28 cellular contexts compared by ENCODE assay signal in the genomic region with DNA sequence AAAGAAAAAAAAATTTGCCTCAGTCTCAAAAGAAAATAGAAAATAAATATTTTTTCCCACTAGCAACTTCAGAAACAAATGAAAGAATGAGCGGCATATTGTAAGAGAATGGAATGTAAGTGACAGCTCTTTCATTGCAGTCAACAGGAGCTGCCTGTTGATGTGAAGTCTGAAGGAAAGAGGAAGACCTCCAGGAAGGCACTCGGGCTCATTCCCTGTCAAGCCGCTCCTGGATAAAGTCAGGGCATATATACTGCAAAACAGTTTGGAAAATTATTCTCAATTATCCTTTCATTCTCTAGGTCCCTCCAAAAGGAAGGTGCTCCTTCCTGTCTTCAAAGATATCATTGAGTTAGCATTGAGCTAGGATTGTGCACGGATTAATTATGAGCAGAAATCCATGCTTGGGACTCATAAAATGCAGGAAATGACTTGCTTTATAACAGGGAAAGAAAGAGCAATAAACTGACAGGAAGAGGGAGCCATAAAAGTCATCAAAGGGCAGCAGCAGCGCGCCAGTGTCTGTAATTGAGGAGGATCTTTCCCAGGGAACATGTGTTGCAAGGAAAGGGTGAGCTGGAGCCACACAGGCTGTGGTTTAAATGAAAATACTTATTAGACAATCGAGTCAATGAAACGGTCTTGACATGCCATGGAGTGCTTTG.
A peak's percentile ranks its signal among the peaks of the same experiment; 100 is the strongest.
DNase-seq lines count a peak whose midpoint lies in the region; ATAC-seq, FAIRE-seq and TF ChIP-seq lines count a peak whose summit lies in the region.
"Had no signal": no experiment of that assay in that cellular context is flagged by ENCODE, and none has a peak within 500 bp of the region (broad histone marks: within the 10 kb centered on the region; RNA-seq: fewer than 3 reads in every experiment).

No MANE protein-coding gene starts in this region.

- no peaks in the 10 kb centered on the region for H3K27me3 ChIP-seq in neural progenitor cell
- H3K27me3 ChIP-seq: cardiac muscle cell had no signal

- ATAC-seq in GM19467 (IDR thresholded peaks at IDR 0.05; ENCODE audit: unreplicated experiment) (no peak), GM19035 (IDR thresholded peaks at IDR 0.05; ENCODE audit: unreplicated experiment) (no peak)
- ATAC-seq: activated CD8-positive, alpha-beta memory T cell treated with anti-CD3 and anti-CD28 coated beads, Interleukin-2, amount 10 ng/mL, durations not matched to agents 7 days and 5 days; HCT116; left ventricle myocardium superior; stimulated activated effector memory CD8-positive, alpha-beta T cell treated with anti-CD3 and anti-CD28 coated beads, Interleukin-12 subunit alpha, Interleukin-12 subunit beta, amount 100 ng/mL, for 72 hours had no signal

- no peak overlapping the region for H3K4me3 ChIP-seq in AG10803 (ENCODE audit: low read length)
- H3K4me3 ChIP-seq in fibroblast of villous mesenchyme (ENCODE audit: low read depth, low read length): no peak overlapping the region
- no peak overlapping the region for H3K4me3 ChIP-seq in neural progenitor cell
- H3K4me3 ChIP-seq: cardiac muscle cell had no signal

- H3K79me2 ChIP-seq in neural progenitor cell (ENCODE audit: low read depth): no peaks in the 10 kb centered on the region

- TF ChIP-seq CTCF in AG10803 (conservative IDR thresholded peaks at IDR 0.05; ENCODE audit: low read length): no peak
- TF ChIP-seq CTCF in fibroblast of villous mesenchyme (IDR thresholded peaks at IDR 0.05; ENCODE audit: insufficient read depth, low read depth, low read length): no peak
- no peak for TF ChIP-seq CTCF in neural progenitor cell (IDR thresholded peaks at IDR 0.05)

- no peak overlapping the region for H3K4me2 ChIP-seq in neural progenitor cell

- H3K36me3 ChIP-seq in neural progenitor cell: no peaks in the 10 kb centered on the region
- H3K36me3 ChIP-seq: cardiac muscle cell had no signal

- no peaks in the 10 kb centered on the region for H3F3A ChIP-seq in neural progenitor cell (ENCODE audit: low read depth)

- no peaks in the 10 kb centered on the region for H3K36me3 Mint-ChIP-seq in neural progenitor cell
- H3K36me3 Mint-ChIP-seq: activated CD8-positive, alpha-beta memory T cell treated with anti-CD3 and anti-CD28 coated beads, Interleukin-2, amount 10 ng/mL, durations not matched to agents 7 days and 5 days; IgD-negative memory B cell; stimulated activated effector memory CD8-positive, alpha-beta T cell treated with anti-CD3 and anti-CD28 coated beads, Interleukin-12 subunit alpha, Interleukin-12 subunit beta, amount 100 ng/mL, for 72 hours had no signal

- H3K9me3 Mint-ChIP-seq in neural progenitor cell: peaks cover 3% of the 10 kb centered on the region

- no peaks in the 10 kb centered on the region for H3K4me1 ChIP-seq in neural progenitor cell

- H3K27me3 Mint-ChIP-seq in neural progenitor cell (ENCODE audit: insufficient read depth, low read depth): no peaks in the 10 kb centered on the region
- H3K27me3 Mint-ChIP-seq: activated CD8-positive, alpha-beta memory T cell treated with anti-CD3 and anti-CD28 coated beads, Interleukin-2, amount 10 ng/mL, durations not matched to agents 7 days and 5 days; IgD-negative memory B cell; progenitor cell of endocrine pancreas had no signal

- peak overlapping the region; percentile 9 for H3K27ac Mint-ChIP-seq in neural progenitor cell
- H3K27ac Mint-ChIP-seq: activated CD8-positive, alpha-beta memory T cell treated with anti-CD3 and anti-CD28 coated beads, Interleukin-2, amount 10 ng/mL, durations not matched to agents 7 days and 5 days; activated T-helper 1 cell treated with anti-CD3 and anti-CD28 coated beads, Interleukin-12 subunit alpha, Interleukin-12 subunit beta, Interleukin-2, Interleukin-4 antibody, amounts not matched to agents 30 ng/mL and 10 ng/mL and 1 ng/mL, durations not matched to agents 14 hours and 24 hours and 36 hours; IgD-negative memory B cell; progenitor cell of endocrine pancreas; stimulated activated effector memory CD8-positive, alpha-beta T cell treated with anti-CD3 and anti-CD28 coated beads, Interleukin-12 subunit alpha, Interleukin-12 subunit beta, amount 100 ng/mL, for 72 hours had no signal

- peak; percentile 64 for DNase-seq in AG10803 (ENCODE audit: low read depth)
- peak; percentile 55 for DNase-seq in LHCN-M2 (ENCODE audit: low read depth)
- peak; percentile 5 for DNase-seq in fibroblast of villous mesenchyme (ENCODE audit: low read depth)
- no peak for DNase-seq in neural progenitor cell (ENCODE audit: low spot score)
- no peak for DNase-seq in frontal cortex (ENCODE audit: low spot score in 2 of 2)
- no peak for DNase-seq in T-helper 2 cell
- DNase-seq: activated CD4-positive, alpha-beta T cell treated with anti-CD3 and anti-CD28 coated beads, Interleukin-2, amount 50 U/mL, for 1 hour; activated CD8-positive, alpha-beta memory T cell treated with anti-CD3 and anti-CD28 coated beads, Interleukin-2, amount 10 ng/mL, durations not matched to agents 7 days and 5 days; activated naive CD4-positive, alpha-beta T cell treated with anti-CD3 and anti-CD28 coated beads, Interleukin-2, amount 50 U/mL, for 16 hours; C1 segment of cervical spinal cord; Calu3; left ventricle myocardium superior; midbrain; NCI-H2029 treated with DMSO at 0.1 percent for 48 hours; NCI-H226; RPMI8226; small intestine; stimulated activated CD4-positive, alpha-beta T cell treated with anti-CD3 and anti-CD28 coated beads, Interleukin-2, amount 100 ng/mL, for 24 hours; substantia nigra had no signal

- no peak overlapping the region for H3K4me3 Mint-ChIP-seq in neural progenitor cell
- H3K4me3 Mint-ChIP-seq: activated CD8-positive, alpha-beta memory T cell treated with anti-CD3 and anti-CD28 coated beads, Interleukin-2, amount 10 ng/mL, durations not matched to agents 7 days and 5 days; activated T-helper 1 cell treated with anti-CD3 and anti-CD28 coated beads, Interleukin-12 subunit alpha, Interleukin-12 subunit beta, Interleukin-2, Interleukin-4 antibody, amounts not matched to agents 30 ng/mL and 10 ng/mL and 1 ng/mL, durations not matched to agents 14 hours and 24 hours and 36 hours; IgD-negative memory B cell; stimulated activated effector memory CD8-positive, alpha-beta T cell treated with anti-CD3 and anti-CD28 coated beads, Interleukin-12 subunit alpha, Interleukin-12 subunit beta, amount 100 ng/mL, for 72 hours had no signal

- no peaks in the 10 kb centered on the region for H3K4me1 Mint-ChIP-seq in neural progenitor cell
- H3K4me1 Mint-ChIP-seq: activated CD8-positive, alpha-beta memory T cell treated with anti-CD3 and anti-CD28 coated beads, Interleukin-2, amount 10 ng/mL, durations not matched to agents 7 days and 5 days; IgD-negative memory B cell; stimulated activated effector memory CD8-positive, alpha-beta T cell treated with anti-CD3 and anti-CD28 coated beads, Interleukin-12 subunit alpha, Interleukin-12 subunit beta, amount 100 ng/mL, for 72 hours had no signal

- H3K27ac ChIP-seq in neural progenitor cell: no peak overlapping the region
- H3K27ac ChIP-seq: cardiac muscle cell had no signal

- H3K9ac ChIP-seq in neural progenitor cell: no peak overlapping the region

- no peaks in the 10 kb centered on the region for H4K20me1 ChIP-seq in neural progenitor cell (ENCODE audit: low read depth)

- FAIRE-seq in frontal cortex (lab: Jason Lieb, UNC): no peak
- FAIRE-seq: small intestine, urothelium cell line had no signal

- H3K9me3 ChIP-seq in neural progenitor cell (ENCODE audit: low read depth): no peaks in the 10 kb centered on the region

- no peak overlapping the region for H2AFZ ChIP-seq in neural progenitor cell (replicated peaks)

Comparison
In these comparisons a context has a peak if more than half of its experiments do, and no peak if none do; other contexts are left out.
1. DNase-seq: peak in AG10803 (single experiment), LHCN-M2 (single experiment) and fibroblast of villous mesenchyme (single experiment); none in neural progenitor cell (single experiment), frontal cortex (0 of 2) and T-helper 2 cell (0 of 5).